Comparison of ENCODE assay signal across 1 cellular context in the genomic region with DNA sequence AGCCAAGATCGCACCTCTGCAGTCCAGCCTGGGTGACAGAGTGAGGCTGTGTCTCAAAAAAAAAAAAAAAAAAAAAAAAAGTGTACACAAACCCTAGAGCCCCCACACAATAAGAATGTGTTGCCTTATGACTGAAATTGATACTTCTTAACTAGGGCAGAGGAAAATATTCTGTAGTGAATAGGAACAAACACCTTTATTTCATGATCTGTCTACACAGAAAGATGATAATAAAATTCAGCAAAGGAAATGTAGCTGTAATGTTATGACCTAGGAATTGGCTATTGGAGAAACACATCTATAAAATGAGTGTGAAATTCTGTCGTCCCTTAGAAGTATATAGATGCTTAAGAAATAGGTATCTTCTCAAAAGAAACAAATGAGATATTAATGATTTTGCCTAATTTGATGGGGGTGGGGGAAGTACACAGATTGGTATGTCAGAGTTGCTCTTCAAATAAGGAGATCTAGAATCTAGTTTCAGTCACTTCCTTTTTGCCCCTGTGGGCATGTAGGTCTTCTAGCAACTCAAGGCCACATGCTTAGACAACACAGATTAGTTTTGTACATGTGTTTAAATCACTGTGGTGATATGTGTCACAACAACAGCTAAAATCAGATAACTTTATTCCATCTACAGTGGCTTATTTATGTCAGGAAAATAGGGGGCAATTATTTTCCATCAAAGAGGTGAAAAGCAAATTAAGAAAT.
TF ChIP-seq lines count a peak whose summit lies in the region.

No MANE protein-coding gene starts in this region.

TF ChIP-seq in GM23338, 12 proteins besides CTCF, POLR2A, EP300 and RAD21 (continued from another document):
- TF ChIP-seq, protein P1, sequence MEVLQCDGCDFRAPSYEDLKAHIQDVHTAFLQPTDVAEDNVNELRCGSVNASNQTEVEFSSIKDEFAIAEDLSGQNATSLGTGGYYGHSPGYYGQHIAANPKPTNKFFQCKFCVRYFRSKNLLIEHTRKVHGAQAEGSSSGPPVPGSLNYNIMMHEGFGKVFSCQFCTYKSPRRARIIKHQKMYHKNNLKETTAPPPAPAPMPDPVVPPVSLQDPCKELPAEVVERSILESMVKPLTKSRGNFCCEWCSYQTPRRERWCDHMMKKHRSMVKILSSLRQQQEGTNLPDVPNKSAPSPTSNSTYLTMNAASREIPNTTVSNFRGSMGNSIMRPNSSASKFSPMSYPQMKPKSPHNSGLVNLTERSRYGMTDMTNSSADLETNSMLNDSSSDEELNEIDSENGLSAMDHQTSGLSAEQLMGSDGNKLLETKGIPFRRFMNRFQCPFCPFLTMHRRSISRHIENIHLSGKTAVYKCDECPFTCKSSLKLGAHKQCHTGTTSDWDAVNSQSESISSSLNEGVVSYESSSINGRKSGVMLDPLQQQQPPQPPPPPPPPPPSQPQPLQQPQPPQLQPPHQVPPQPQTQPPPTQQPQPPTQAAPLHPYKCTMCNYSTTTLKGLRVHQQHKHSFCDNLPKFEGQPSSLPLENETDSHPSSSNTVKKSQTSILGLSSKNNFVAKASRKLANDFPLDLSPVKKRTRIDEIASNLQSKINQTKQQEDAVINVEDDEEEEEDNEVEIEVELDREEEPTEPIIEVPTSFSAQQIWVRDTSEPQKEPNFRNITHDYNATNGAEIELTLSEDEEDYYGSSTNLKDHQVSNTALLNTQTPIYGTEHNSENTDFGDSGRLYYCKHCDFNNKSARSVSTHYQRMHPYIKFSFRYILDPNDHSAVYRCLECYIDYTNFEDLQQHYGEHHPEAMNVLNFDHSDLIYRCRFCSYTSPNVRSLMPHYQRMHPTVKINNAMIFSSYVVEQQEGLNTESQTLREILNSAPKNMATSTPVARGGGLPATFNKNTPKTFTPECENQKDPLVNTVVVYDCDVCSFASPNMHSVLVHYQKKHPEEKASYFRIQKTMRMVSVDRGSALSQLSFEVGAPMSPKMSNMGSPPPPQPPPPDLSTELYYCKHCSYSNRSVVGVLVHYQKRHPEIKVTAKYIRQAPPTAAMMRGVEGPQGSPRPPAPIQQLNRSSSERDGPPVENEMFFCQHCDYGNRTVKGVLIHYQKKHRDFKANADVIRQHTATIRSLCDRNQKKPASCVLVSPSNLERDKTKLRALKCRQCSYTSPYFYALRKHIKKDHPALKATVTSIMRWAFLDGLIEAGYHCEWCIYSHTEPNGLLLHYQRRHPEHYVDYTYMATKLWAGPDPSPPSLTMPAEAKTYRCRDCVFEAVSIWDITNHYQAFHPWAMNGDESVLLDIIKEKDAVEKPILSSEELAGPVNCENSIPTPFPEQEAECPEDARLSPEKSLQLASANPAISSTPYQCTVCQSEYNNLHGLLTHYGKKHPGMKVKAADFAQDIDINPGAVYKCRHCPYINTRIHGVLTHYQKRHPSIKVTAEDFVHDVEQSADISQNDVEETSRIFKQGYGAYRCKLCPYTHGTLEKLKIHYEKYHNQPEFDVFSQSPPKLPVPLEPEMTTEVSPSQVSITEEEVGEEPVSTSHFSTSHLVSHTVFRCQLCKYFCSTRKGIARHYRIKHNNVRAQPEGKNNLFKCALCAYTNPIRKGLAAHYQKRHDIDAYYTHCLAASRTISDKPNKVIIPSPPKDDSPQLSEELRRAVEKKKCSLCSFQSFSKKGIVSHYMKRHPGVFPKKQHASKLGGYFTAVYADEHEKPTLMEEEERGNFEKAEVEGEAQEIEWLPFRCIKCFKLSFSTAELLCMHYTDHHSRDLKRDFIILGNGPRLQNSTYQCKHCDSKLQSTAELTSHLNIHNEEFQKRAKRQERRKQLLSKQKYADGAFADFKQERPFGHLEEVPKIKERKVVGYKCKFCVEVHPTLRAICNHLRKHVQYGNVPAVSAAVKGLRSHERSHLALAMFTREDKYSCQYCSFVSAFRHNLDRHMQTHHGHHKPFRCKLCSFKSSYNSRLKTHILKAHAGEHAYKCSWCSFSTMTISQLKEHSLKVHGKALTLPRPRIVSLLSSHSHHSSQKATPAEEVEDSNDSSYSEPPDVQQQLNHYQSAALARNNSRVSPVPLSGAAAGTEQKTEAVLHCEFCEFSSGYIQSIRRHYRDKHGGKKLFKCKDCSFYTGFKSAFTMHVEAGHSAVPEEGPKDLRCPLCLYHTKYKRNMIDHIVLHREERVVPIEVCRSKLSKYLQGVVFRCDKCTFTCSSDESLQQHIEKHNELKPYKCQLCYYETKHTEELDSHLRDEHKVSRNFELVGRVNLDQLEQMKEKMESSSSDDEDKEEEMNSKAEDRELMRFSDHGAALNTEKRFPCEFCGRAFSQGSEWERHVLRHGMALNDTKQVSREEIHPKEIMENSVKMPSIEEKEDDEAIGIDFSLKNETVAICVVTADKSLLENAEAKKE (CRISPR knock-in tag; IDR thresholded peaks at IDR 0.05), result no peak
- no peak for TF ChIP-seq EZH2 (IDR thresholded peaks at IDR 0.05; ENCODE audit: low read depth, unreplicated experiment)
- no peak for TF ChIP-seq EZH2phosphoT487 (IDR thresholded peaks at IDR 0.05; ENCODE audit: unreplicated experiment)
- TF ChIP-seq ZNF331 (CRISPR knock-in tag; IDR thresholded peaks at IDR 0.05; ENCODE audit: low read depth), result no peak
- TF ChIP-seq STAT1 (IDR thresholded peaks at IDR 0.05; ENCODE audit: unreplicated experiment), result no peak
- no peak for TF ChIP-seq POLR2AphosphoS5 (IDR thresholded peaks at IDR 0.05; ENCODE audit: low read depth)
- TF ChIP-seq CREB1 (CRISPR knock-in tag; IDR thresholded peaks at IDR 0.05; ENCODE audit: low read depth), result no peak
